ENCODE assay signal across 1 cellular context in genomic region chr7:117067322-117067721, GRCh38.
TF ChIP-seq lines count a peak whose summit lies in the region.

No MANE protein-coding gene starts in this region.

TF ChIP-seq in H1, 55 proteins besides CTCF, POLR2A, EP300 and RAD21:
- TF ChIP-seq FOSL1 (IDR thresholded peaks at IDR 0.05; ENCODE audit: insufficient read depth, low read depth, low read length) (no peak), CHD1 (IDR thresholded peaks at IDR 0.05; ENCODE audit: low read depth, low read length) (no peak), GABPA (IDR thresholded peaks at IDR 0.05; ENCODE audit: borderline replicate concordance, insufficient read depth, low read length) (no peak), KDM4A (IDR thresholded peaks at IDR 0.05; ENCODE audit: low read depth, low read length, severe bottlenecking) (no peak), PHF8 (conservative IDR thresholded peaks at IDR 0.05; ENCODE audit: low read depth, low read length) (no peak), RFX5 (IDR thresholded peaks at IDR 0.05; ENCODE audit: borderline replicate concordance, low read depth, low read length) (no peak), CEBPB (IDR thresholded peaks at IDR 0.05; ENCODE audit: low read depth, low read length) (no peak), POLR2AphosphoS5 (IDR thresholded peaks at IDR 0.05; ENCODE audit: low read depth, low read length) (no peak), SIN3A (conservative IDR thresholded peaks at IDR 0.05 in 1 of 2, IDR thresholded peaks at IDR 0.05 in 1 of 2; ENCODE audit: low read depth in 1 of 2, low read length in 2 of 2) (no peak), ZNF274 (IDR thresholded peaks at IDR 0.05; ENCODE audit: borderline replicate concordance, extremely low read depth, low read length) (no peak), CHD2 (IDR thresholded peaks at IDR 0.05; ENCODE audit: low read length) (no peak), MAX (IDR thresholded peaks at IDR 0.05) (no peak), SP4 (IDR thresholded peaks at IDR 0.05; ENCODE audit: low read length) (no peak), NANOG (IDR thresholded peaks at IDR 0.05; ENCODE audit: insufficient read depth, low read depth, low read length, poor library complexity, severe bottlenecking) (no peak), TEAD4 (IDR thresholded peaks at IDR 0.05; ENCODE audit: low read depth, low read length) (no peak), TAF7 (optimal IDR thresholded peaks at IDR 0.05; ENCODE audit: borderline replicate concordance, low read depth, low read length) (no peak), SP1 (IDR thresholded peaks at IDR 0.05; ENCODE audit: low read depth, low read length) (no peak), EGR1 (IDR thresholded peaks at IDR 0.05; ENCODE audit: borderline replicate concordance, low read depth, low read length) (no peak)
